In genomic region chr19:48797103-48797502, GRCh38 we compare ENCODE assay signal across 29 cellular contexts. TPM values are rescaled to one million over a fixed set of nuclear protein-coding genes. Genes with fewer than 3 reads are reported as not detected.
"Had no signal": no experiment of that assay in that cellular context is flagged by ENCODE, and none has a peak within 500 bp of the region (broad histone marks: within the 10 kb centered on the region; RNA-seq: fewer than 3 reads in every experiment).

No MANE protein-coding gene starts in this region.

- ATAC-seq: activated CD4-positive, alpha-beta T cell treated with anti-CD3 and anti-CD28 coated beads for 36 hours; activated T-cell treated with anti-CD3 and anti-CD28 coated beads, Interleukin-2, amount 50 U/mL, for 4 hours; foreskin keratinocyte; left ventricle myocardium superior; sciatic nerve; stimulated activated naive B cell treated with anti-CD40 and anti-IgM and Interleukin-4, amounts not matched to agents 10 μg/mL and 1 μg/mL and 100 μg/mL, for 72 hours had no signal

- H3K27ac Mint-ChIP-seq: activated B cell treated with CpG ODN at 0.5 μM for 24 hours; activated CD4-positive, alpha-beta T cell treated with anti-CD3 and anti-CD28 coated beads for 36 hours; activated naive CD8-positive, alpha-beta T cell; dendritic cell treated with granulocyte-macrophage colony-stimulating factor and Interleukin-4, amounts not matched to agents 40 ng/mL and 50 ng/mL, for 4 days; stimulated activated naive B cell treated with anti-CD40 and anti-IgM and Interleukin-4, amounts not matched to agents 10 μg/mL and 1 μg/mL and 100 μg/mL, for 72 hours; type B pancreatic cell had no signal

- H3K36me3 ChIP-seq: adrenal gland, brain microvascular endothelial cell had no signal

- H3K27me3 ChIP-seq: adrenal gland, ascending aorta, brain microvascular endothelial cell, foreskin keratinocyte, testis had no signal

- H3K9me3 Mint-ChIP-seq: activated B cell treated with CpG ODN at 0.5 μM for 24 hours; activated T-cell treated with anti-CD3 and anti-CD28 coated beads, Interleukin-2, amount 50 U/mL, for 4 hours; dendritic cell treated with granulocyte-macrophage colony-stimulating factor and Interleukin-4, amounts not matched to agents 40 ng/mL and 50 ng/mL, for 4 days; nephron progenitor cell; stimulated activated naive B cell treated with anti-CD40 and anti-IgM and Interleukin-4, amounts not matched to agents 10 μg/mL and 1 μg/mL and 100 μg/mL, for 72 hours; type B pancreatic cell had no signal

- H3K27me3 Mint-ChIP-seq: activated B cell treated with CpG ODN at 0.5 μM for 24 hours; activated CD4-positive, alpha-beta T cell treated with anti-CD3 and anti-CD28 coated beads for 36 hours; activated naive CD8-positive, alpha-beta T cell; dendritic cell treated with granulocyte-macrophage colony-stimulating factor and Interleukin-4, amounts not matched to agents 40 ng/mL and 50 ng/mL, for 4 days; stimulated activated naive B cell treated with anti-CD40 and anti-IgM and Interleukin-4, amounts not matched to agents 10 μg/mL and 1 μg/mL and 100 μg/mL, for 72 hours; type B pancreatic cell had no signal

- DNase-seq: activated B cell treated with CpG ODN at 0.5 μM for 24 hours; activated CD4-positive, alpha-beta T cell treated with anti-CD3 and anti-CD28 coated beads for 36 hours; activated CD4-positive, alpha-beta T cell treated with anti-CD3 and anti-CD28 coated beads, Interleukin-2, amount 50 U/mL, for 4 hours; activated CD8-positive, alpha-beta memory T cell treated with anti-CD3 and anti-CD28 coated beads for 24 hours; activated CD8-positive, alpha-beta memory T cell treated with anti-CD3 and anti-CD28 coated beads, Interleukin-2, amount 50 U/mL, for 4 hours; activated effector memory CD4-positive, alpha-beta T cell treated with anti-CD3 and anti-CD28 coated beads, Interleukin-2, amount 50 U/mL, for 16 hours; activated T-cell treated with anti-CD3 and anti-CD28 coated beads, Interleukin-2, amount 50 U/mL, for 4 hours; brain microvascular endothelial cell; effector CD4-positive, alpha-beta T cell; foreskin keratinocyte; left ventricle myocardium superior; midbrain; nephron progenitor cell; small intestine; stimulated activated CD4-positive, alpha-beta T cell treated with anti-CD3 and anti-CD28 coated beads, Interleukin-2, amount 100 ng/mL, for 24 hours; stimulated activated naive B cell treated with anti-CD40 and anti-IgM and Interleukin-4, amounts not matched to agents 10 μg/mL and 1 μg/mL and 100 μg/mL, for 72 hours; T1000; testis had no signal

- H3K4me3 ChIP-seq: adrenal gland, ascending aorta, SK-N-MC, testis had no signal

- H3K27ac ChIP-seq: brain microvascular endothelial cell, foreskin keratinocyte, SK-N-MC had no signal

- H3K36me3 Mint-ChIP-seq: activated naive CD8-positive, alpha-beta T cell had no signal

- FAIRE-seq: small intestine had no signal

- H3K4me3 Mint-ChIP-seq: activated B cell treated with CpG ODN at 0.5 μM for 24 hours; activated CD4-positive, alpha-beta T cell treated with anti-CD3 and anti-CD28 coated beads for 36 hours; activated naive CD8-positive, alpha-beta T cell; activated T-cell treated with anti-CD3 and anti-CD28 coated beads, Interleukin-2, amount 50 U/mL, for 4 hours; dendritic cell treated with granulocyte-macrophage colony-stimulating factor and Interleukin-4, amounts not matched to agents 40 ng/mL and 50 ng/mL, for 4 days; nephron progenitor cell; stimulated activated naive B cell treated with anti-CD40 and anti-IgM and Interleukin-4, amounts not matched to agents 10 μg/mL and 1 μg/mL and 100 μg/mL, for 72 hours; type B pancreatic cell had no signal

- H3K9me3 ChIP-seq: adrenal gland, ascending aorta, testis had no signal

RNA-seq across cellular contexts. Expression of gene FGF21, which starts 41.8 kb away (rescaled TPM):
- total RNA-seq: activated B cell treated with CpG ODN at 0.5 μM for 24 hours; activated CD4-positive, alpha-beta T cell treated with anti-CD3 and anti-CD28 coated beads for 36 hours; activated T-cell treated with anti-CD3 and anti-CD28 coated beads, Interleukin-2, amount 50 U/mL, for 4 hours; adrenal gland; ascending aorta; foreskin keratinocyte; left ventricle myocardium superior; omental fat pad; posterior vena cava; renal cortical epithelial cell; sciatic nerve; testis had no signal
- polyA plus RNA-seq: adrenal gland, esophagus, foreskin keratinocyte had no signal

RNA-seq across cellular contexts. Expression of gene FUT1, which starts 44.7 kb away (rescaled TPM):
- total RNA-seq: activated B cell treated with CpG ODN at 0.5 μM for 24 hours had no signal

RNA-seq across cellular contexts. Expression of gene IZUMO1, which starts 50.4 kb away (rescaled TPM):
- total RNA-seq: activated B cell treated with CpG ODN at 0.5 μM for 24 hours; activated CD4-positive, alpha-beta T cell treated with anti-CD3 and anti-CD28 coated beads for 36 hours; activated T-cell treated with anti-CD3 and anti-CD28 coated beads, Interleukin-2, amount 50 U/mL, for 4 hours; ascending aorta; renal cortical epithelial cell had no signal
